8 cellular contexts compared by ENCODE assay signal in the genomic region with DNA sequence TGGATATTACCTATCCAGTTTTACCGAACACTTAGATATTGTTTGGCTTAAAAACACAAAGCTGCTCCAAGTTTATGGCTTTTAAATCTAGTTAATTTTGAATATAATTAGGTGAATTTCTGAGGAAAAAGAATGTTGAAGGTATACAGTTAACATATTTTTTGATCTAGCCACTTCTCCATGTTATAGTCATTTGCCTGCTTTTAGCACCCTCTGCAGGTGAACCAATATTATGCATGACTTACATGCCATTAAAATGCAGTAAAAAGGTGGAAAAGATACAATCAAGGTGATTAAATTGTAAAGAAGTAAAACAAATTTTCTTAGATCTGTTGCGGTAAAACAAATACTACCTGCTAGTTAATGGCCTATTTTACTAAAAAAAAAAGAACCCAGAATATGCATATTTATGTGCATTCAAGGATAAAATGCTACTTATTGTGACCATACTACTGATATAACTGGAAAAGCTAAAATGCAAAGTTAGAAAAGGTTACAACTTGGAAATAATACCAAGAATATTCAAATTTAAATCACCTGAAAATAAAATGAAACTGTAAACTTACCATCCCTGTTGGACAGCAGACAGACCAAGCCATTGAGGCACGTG.
DNase-seq lines count a peak whose midpoint lies in the region; ATAC-seq and TF ChIP-seq lines count a peak whose summit lies in the region.

No MANE protein-coding gene starts in this region.

- TF ChIP-seq POLR2A in NB4 (IDR thresholded peaks at IDR 0.05; ENCODE audit: extremely low read depth, insufficient read length), result no peak
- TF ChIP-seq POLR2A in ovary (IDR thresholded peaks at IDR 0.05), result no peak

- ATAC-seq in left colon (peak; percentile 49), HG03442 (IDR thresholded peaks at IDR 0.05; ENCODE audit: unreplicated experiment) (no peak)

- peaks cover 17% of the 10 kb centered on the region for H3K36me3 Mint-ChIP-seq in activated CD4-positive, alpha-beta T cell treated with anti-CD3 and anti-CD28 coated beads, Interleukin-2, amount 10 ng/mL, durations not matched to agents 24 days and 14 days (ENCODE audit: low read depth)

- H3K27me3 Mint-ChIP-seq in activated CD4-positive, alpha-beta T cell treated with anti-CD3 and anti-CD28 coated beads, Interleukin-2, amount 10 ng/mL, durations not matched to agents 24 days and 14 days, result no peaks in the 10 kb centered on the region

- H3K27ac ChIP-seq in WERI-Rb-1, result no peak overlapping the region
- H3K27ac ChIP-seq in ovary, result no peak overlapping the region

- WGBS in ovary, 3 donors, result 93 to 95% (median 94%) methylated on average over 3 of the region's 3 CpGs

- H3K36me3 ChIP-seq in WERI-Rb-1 (peaks cover 13% of the 10 kb centered on the region; the same call in 1 of the 2 replicates), ovary (no peaks in the 10 kb centered on the region)

- peaks cover 3% of the 10 kb centered on the region for H3K9me3 ChIP-seq in WERI-Rb-1 (ENCODE audit: severe bottlenecking)
- no peaks in the 10 kb centered on the region for H3K9me3 ChIP-seq in ovary

- TF ChIP-seq CTCF in NB4 (IDR thresholded peaks at IDR 0.05; ENCODE audit: low read depth, low read length), result peak; percentile 51
- peak; percentile 33 for TF ChIP-seq CTCF in WERI-Rb-1 (IDR thresholded peaks at IDR 0.05; ENCODE audit: low read depth, low read length)
- no peak for TF ChIP-seq CTCF in ovary (IDR thresholded peaks at IDR 0.05)

- TF ChIP-seq EP300 in ovary (IDR thresholded peaks at IDR 0.05), result no peak

- H3K4me3 ChIP-seq in NB4 (ENCODE audit: low read depth, low read length) (no peak overlapping the region), WERI-Rb-1 (ENCODE audit: low read depth, low read length) (no peak overlapping the region), ovary (no peak overlapping the region)

- DNase-seq in activated CD4-positive, alpha-beta T cell treated with anti-CD3 and anti-CD28 coated beads, Interleukin-2, amount 10 ng/mL, durations not matched to agents 24 days and 14 days, result peak; percentile 67
- no peak for DNase-seq in activated CD4-positive, alpha-beta T cell treated with anti-CD3 and anti-CD28 coated beads, Interleukin-2, amount 50 U/mL, for 1 hour
- DNase-seq in NB4 (ENCODE audit: low read depth), result peak; percentile 58
- peak; percentile 33 for DNase-seq in WERI-Rb-1
- DNase-seq in left colon, result no peak
- no peak for DNase-seq in ovary
- DNase-seq in activated CD4-positive, alpha-beta T cell treated with anti-CD3 and anti-CD28 coated beads, Interleukin-2, amount 50 U/mL, for 48 hours, result no peak

- H3K4me3 Mint-ChIP-seq in activated CD4-positive, alpha-beta T cell treated with anti-CD3 and anti-CD28 coated beads, Interleukin-2, amount 10 ng/mL, durations not matched to agents 24 days and 14 days, result no peak overlapping the region

- no peaks in the 10 kb centered on the region for H3K4me1 ChIP-seq in ovary (ENCODE audit: insufficient read depth)

- peaks cover 5% of the 10 kb centered on the region for H3K9me3 Mint-ChIP-seq in activated CD4-positive, alpha-beta T cell treated with anti-CD3 and anti-CD28 coated beads, Interleukin-2, amount 10 ng/mL, durations not matched to agents 24 days and 14 days

- H3K27me3 ChIP-seq in WERI-Rb-1 (ENCODE audit: insufficient read depth, low read depth, severe bottlenecking) (no peaks in the 10 kb centered on the region), ovary (no peaks in the 10 kb centered on the region)

- H3K4me1 Mint-ChIP-seq in activated CD4-positive, alpha-beta T cell treated with anti-CD3 and anti-CD28 coated beads, Interleukin-2, amount 10 ng/mL, durations not matched to agents 24 days and 14 days, result no peaks in the 10 kb centered on the region

- intact Hi-C loops in activated CD4-positive, alpha-beta T cell treated with anti-CD3 and anti-CD28 coated beads, Interleukin-2, amount 10 ng/mL, durations not matched to agents 24 days and 14 days (cut with micrococcal nuclease), result no loop called here
- intact Hi-C loops in left colon (cut with DNase I, micrococcal nuclease), result no loop called here
- intact Hi-C loops in ovary (cut with DNase I), result loop anchor here in 1 of 4 donors (10.0 kb wide), 1 partner anchor 1038 kb away; no protein-coding TSS in a partner anchor

- no peak overlapping the region for H3K27ac Mint-ChIP-seq in activated CD4-positive, alpha-beta T cell treated with anti-CD3 and anti-CD28 coated beads, Interleukin-2, amount 10 ng/mL, durations not matched to agents 24 days and 14 days

Comparison
In these comparisons a context has a peak if more than half of its experiments do, and no peak if none do; other contexts are left out.
1. DNase-seq: peak in activated CD4-positive, alpha-beta T cell treated with anti-CD3 and anti-CD28 coated beads, Interleukin-2, amount 10 ng/mL, durations not matched to agents 24 days and 14 days (single experiment), NB4 (single experiment) and WERI-Rb-1 (single experiment); none in activated CD4-positive, alpha-beta T cell treated with anti-CD3 and anti-CD28 coated beads, Interleukin-2, amount 50 U/mL, for 1 hour (single experiment), left colon (0 of 2), ovary (0 of 5) and activated CD4-positive, alpha-beta T cell treated with anti-CD3 and anti-CD28 coated beads, Interleukin-2, amount 50 U/mL, for 48 hours (0 of 2).
2. CTCF ChIP-seq: peak in NB4 (single experiment) and WERI-Rb-1 (single experiment); none in ovary (0 of 3).